Comparison of ENCODE assay signal across 9 cellular contexts in the genomic region with DNA sequence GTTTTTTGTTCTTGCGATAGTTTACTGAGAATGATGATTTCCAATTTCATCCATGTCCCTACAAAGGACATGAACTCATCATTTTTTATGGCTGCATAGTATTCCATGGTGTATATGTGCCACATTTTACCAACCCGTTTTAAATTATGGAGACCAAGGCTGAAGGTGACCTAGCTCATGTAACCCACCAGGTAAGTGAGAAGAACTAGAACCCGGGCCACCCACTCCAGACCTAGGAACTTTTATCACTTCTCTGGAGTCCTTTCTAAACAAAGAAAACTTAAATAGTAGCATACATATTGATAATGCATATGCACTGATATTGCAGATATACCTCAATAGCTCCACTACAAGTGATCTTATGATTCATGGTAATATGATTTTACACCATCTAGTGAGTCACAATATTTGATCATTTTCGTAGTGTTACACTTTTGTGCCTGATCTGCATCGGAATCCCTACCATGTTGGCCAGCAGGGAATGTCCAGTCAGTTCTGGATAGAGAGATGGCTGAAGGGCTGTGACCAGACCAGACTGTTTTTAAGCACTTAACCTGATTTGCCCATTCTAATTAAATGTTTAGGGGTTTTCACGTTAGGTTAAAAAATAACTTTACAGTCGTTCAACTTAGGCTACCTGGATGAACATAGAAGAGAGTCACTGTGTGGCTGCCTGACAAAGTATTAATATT. TPM values are rescaled to one million over a fixed set of nuclear protein-coding genes. Genes with fewer than 3 reads are reported as not detected.
"Had no signal": no experiment of that assay in that cellular context is flagged by ENCODE, and none has a peak within 500 bp of the region (broad histone marks: within the 10 kb centered on the region; RNA-seq: fewer than 3 reads in every experiment).

No MANE protein-coding gene starts in this region.

- H3K4me3 Mint-ChIP-seq: IgD-negative memory B cell had no signal

- DNase-seq: IMR-90, KBM-7, KG1 had no signal

- H3K4me1 Mint-ChIP-seq: IgD-negative memory B cell had no signal

- ATAC-seq: HepG2, K562 had no signal

- H3K27ac ChIP-seq: HL-60 had no signal

- H3K4me3 ChIP-seq: K562 had no signal

- FAIRE-seq: HepG2, HTR-8/SVneo, K562 had no signal

RNA-seq across cellular contexts. Expression of a gene that starts 15.2 kb away (rescaled TPM):
- total RNA-seq: HT-29 had no signal

RNA-seq across cellular contexts. Expression of a gene that starts 49.0 kb away (rescaled TPM):
- total RNA-seq: HT-29 had no signal
